ENCODE assay signal across 10 cellular contexts in the genomic region with DNA sequence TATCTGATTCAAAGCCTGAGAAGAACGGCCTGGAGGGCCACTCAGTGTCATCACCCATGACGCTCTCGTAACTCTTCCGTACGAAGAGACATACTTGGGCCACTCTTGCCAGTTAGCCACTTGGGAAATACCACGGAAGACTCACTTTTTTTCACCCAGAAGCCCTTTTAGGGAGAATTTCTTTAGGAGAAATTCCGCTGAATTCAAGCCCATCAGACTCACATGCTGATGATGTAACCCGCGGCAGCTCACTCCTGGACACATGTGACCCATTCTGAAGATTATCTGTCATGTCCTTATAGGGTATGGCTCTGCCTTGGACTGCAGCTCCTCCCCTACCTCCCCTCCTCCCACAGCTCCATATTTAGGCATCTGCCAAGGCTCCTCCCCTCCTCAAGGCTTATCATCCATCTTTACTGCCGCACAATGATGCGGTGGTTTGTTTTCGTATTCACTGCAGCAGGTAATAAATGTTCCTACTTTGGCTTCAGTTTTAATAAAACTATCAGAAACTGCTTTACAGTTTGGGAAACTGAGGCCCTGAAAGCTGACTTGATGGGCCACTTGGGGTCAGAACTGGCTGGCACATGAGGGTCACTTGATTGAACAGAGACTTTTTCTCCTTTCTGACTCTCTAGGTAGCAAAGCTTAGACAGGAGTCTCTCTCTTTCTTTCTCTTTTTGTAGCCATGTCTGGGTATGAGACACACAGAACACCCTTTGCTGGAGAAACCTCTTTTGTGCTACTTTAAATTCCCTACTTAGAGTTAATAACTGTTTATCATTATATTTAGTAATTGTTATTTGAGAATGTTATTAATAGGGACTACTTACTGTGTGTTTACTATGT. TPM values are rescaled to one million over a fixed set of nuclear protein-coding genes. Genes with fewer than 3 reads are reported as not detected.
A peak's percentile ranks its signal among the peaks of the same experiment; 100 is the strongest.
DNase-seq lines count a peak whose midpoint lies in the region; ATAC-seq and TF ChIP-seq lines count a peak whose summit lies in the region.
"Had no signal": no experiment of that assay in that cellular context is flagged by ENCODE, and none has a peak within 500 bp of the region (broad histone marks: within the 10 kb centered on the region; RNA-seq: fewer than 3 reads in every experiment).

No MANE protein-coding gene starts in this region.

- no peaks in the 10 kb centered on the region for H3K9me3 Mint-ChIP-seq in activated naive CD4-positive, alpha-beta T cell treated with anti-CD3 and anti-CD28 coated beads, Interleukin-2, amount 50 U/mL, for 72 hours

- H3K4me3 ChIP-seq in DND-41 (ENCODE audit: low read depth in 1 of 2, low read length in 2 of 2) (no peak overlapping the region), psoas muscle (no peak overlapping the region), hepatocyte (no peak overlapping the region)
- H3K4me3 ChIP-seq: cardiac muscle cell had no signal

- intact Hi-C loops in psoas muscle (cut with DNase I) = no loop called here

- H3K36me3 ChIP-seq in DND-41 (ENCODE audit: insufficient read depth, low read length) (peaks cover 91% of the 10 kb centered on the region), psoas muscle (ENCODE audit: insufficient read depth in 1 of 2, low read depth in 1 of 2) (no peaks in the 10 kb centered on the region), hepatocyte (replicated peaks; ENCODE audit: insufficient read depth, low read depth) (no peaks in the 10 kb centered on the region)
- H3K36me3 ChIP-seq: cardiac muscle cell had no signal

- H3K36me3 Mint-ChIP-seq in activated naive CD4-positive, alpha-beta T cell treated with anti-CD3 and anti-CD28 coated beads, Interleukin-2, amount 50 U/mL, for 72 hours = peaks cover 40 to 68% of the 10 kb centered on the region in 2 donors

- H4K20me1 ChIP-seq in DND-41 (ENCODE audit: insufficient read depth, low read length) = peaks cover 93% of the 10 kb centered on the region
- H4K20me1 ChIP-seq in hepatocyte (ENCODE audit: insufficient read depth, poor library complexity, severe bottlenecking) = no peaks in the 10 kb centered on the region

- H3K9ac ChIP-seq in DND-41 (ENCODE audit: low read depth, low read length) = no peak overlapping the region

- no peak for TF ChIP-seq CTCF in DND-41 (IDR thresholded peaks at IDR 0.05; ENCODE audit: borderline replicate concordance, extremely low read depth, low read length, poor library complexity, severe bottlenecking)
- no peak for TF ChIP-seq CTCF in psoas muscle (IDR thresholded peaks at IDR 0.05)
- no peak for TF ChIP-seq CTCF in hepatocyte (IDR thresholded peaks at IDR 0.05; ENCODE audit: poor library complexity)

- no peaks in the 10 kb centered on the region for H3K27me3 ChIP-seq in DND-41 (ENCODE audit: insufficient read depth, low read length, poor library complexity)
- H3K27me3 ChIP-seq in psoas muscle (ENCODE audit: insufficient read depth in 3 of 3, low read length in 2 of 3) = no peaks in the 10 kb centered on the region
- no peaks in the 10 kb centered on the region for H3K27me3 ChIP-seq in hepatocyte
- H3K27me3 ChIP-seq: cardiac muscle cell had no signal

- H2AFZ ChIP-seq in DND-41 (ENCODE audit: low read depth, low read length) (no peak overlapping the region), hepatocyte (no peak overlapping the region)

- DNase-seq in DND-41 = peak; percentile 31
- peak; percentile 85 for DNase-seq in T-helper 22 cell (ENCODE audit: low read depth)
- DNase-seq in activated naive CD4-positive, alpha-beta T cell treated with anti-CD3 and anti-CD28 coated beads, Interleukin-2, amount 50 U/mL, for 72 hours (ENCODE audit: low spot score in 2 of 2) = peak; percentile 62 to 74
- DNase-seq in stimulated activated CD4-positive, alpha-beta T cell treated with anti-CD3 and anti-CD28 coated beads, Interleukin-15, amount 100 ng/mL, for 48 hours (ENCODE audit: low read depth in 2 of 2) = peak; percentile 73 to 78
- DNase-seq in NCI-H187 (lab: John Stamatoyannopoulos, UW) = no peak
- no peak for DNase-seq in RPMI8226
- no peak for DNase-seq in psoas muscle
- DNase-seq in hepatocyte (ENCODE audit: low spot score) = no peak
- DNase-seq: Karpas-422 had no signal

- WGBS in psoas muscle, 3 donors = 84 to 90% (median 87%) methylated on average over 12 of the region's 12 CpGs
- 87% methylated on average over 12 of the region's 12 CpGs for WGBS in hepatocyte (ENCODE audit: low lambda C conversion rate, missing lambda C conversion rate)

- H3K27ac Mint-ChIP-seq in activated naive CD4-positive, alpha-beta T cell treated with anti-CD3 and anti-CD28 coated beads, Interleukin-2, amount 50 U/mL, for 72 hours = peak overlapping the region; percentile 94 to 97

- no peak overlapping the region for H3K4me2 ChIP-seq in DND-41 (ENCODE audit: insufficient read depth, low read length)
- no peak overlapping the region for H3K4me2 ChIP-seq in hepatocyte

- ATAC-seq in DND-41 (ENCODE audit: insufficient read depth, low read depth) = peak; percentile 71
- ATAC-seq in activated naive CD4-positive, alpha-beta T cell treated with anti-CD3 and anti-CD28 coated beads, Interleukin-2, amount 50 U/mL, for 72 hours = peak; percentile 94 to 96
- ATAC-seq in psoas muscle = no peak

- H3K9me3 ChIP-seq in DND-41 (ENCODE audit: insufficient read depth, low read length, severe bottlenecking) = no peaks in the 10 kb centered on the region
- H3K9me3 ChIP-seq in psoas muscle = no peaks in the 10 kb centered on the region
- no peaks in the 10 kb centered on the region for H3K9me3 ChIP-seq in hepatocyte (ENCODE audit: low read depth)

- peak overlapping the region; percentile 41; the same call in 1 of the 2 replicates for H3K27ac ChIP-seq in DND-41 (ENCODE audit: low read length)
- no peak overlapping the region for H3K27ac ChIP-seq in psoas muscle
- no peak overlapping the region for H3K27ac ChIP-seq in hepatocyte
- H3K27ac ChIP-seq: cardiac muscle cell had no signal

- H3K79me2 ChIP-seq in DND-41 (ENCODE audit: insufficient read depth, low read length) (peaks cover 100% of the 10 kb centered on the region), hepatocyte (no peaks in the 10 kb centered on the region)

- peaks cover 35% of the 10 kb centered on the region for H3K4me1 ChIP-seq in DND-41 (ENCODE audit: insufficient read depth, low read length)
- no peaks in the 10 kb centered on the region for H3K4me1 ChIP-seq in psoas muscle
- peaks cover 4% of the 10 kb centered on the region for H3K4me1 ChIP-seq in hepatocyte (ENCODE audit: insufficient read depth)

- no peaks in the 10 kb centered on the region for H3K9me2 ChIP-seq in hepatocyte (replicated peaks; ENCODE audit: insufficient read depth)

RNA-seq across cellular contexts. Expression of a gene that starts 42.1 kb away (rescaled TPM):
- 10 to 100 TPM; 81.2 to 82.9 TPM for total RNA-seq in activated naive CD4-positive, alpha-beta T cell treated with anti-CD3 and anti-CD28 coated beads, Interleukin-2, amount 50 U/mL, for 72 hours
- total RNA-seq in psoas muscle = under 1 TPM in 3 of 4 donors, not detected in 1; 0.23 to 0.68 (median 0.30) TPM
- polyA plus RNA-seq in psoas muscle = under 1 TPM; 0.04 to 0.15 (median 0.13) TPM
- total RNA-seq in hepatocyte = 0.36 TPM in 1 of 2 replicates, not detected in the other
- not detected in 2 replicates for polyA plus RNA-seq in hepatocyte
- total RNA-seq: cardiac muscle cell had no signal
- polyA plus RNA-seq: cardiac muscle cell had no signal

Comparison
In these comparisons a context has a peak if more than half of its experiments do, and no peak if none do; other contexts are left out.
1. ATAC-seq: peak in DND-41 (single experiment) and activated naive CD4-positive, alpha-beta T cell treated with anti-CD3 and anti-CD28 coated beads, Interleukin-2, amount 50 U/mL, for 72 hours (2 of 2); none in psoas muscle (0 of 4).
2. DNase-seq: peak in DND-41 (single experiment), T-helper 22 cell (single experiment), activated naive CD4-positive, alpha-beta T cell treated with anti-CD3 and anti-CD28 coated beads, Interleukin-2, amount 50 U/mL, for 72 hours (2 of 2) and stimulated activated CD4-positive, alpha-beta T cell treated with anti-CD3 and anti-CD28 coated beads, Interleukin-15, amount 100 ng/mL, for 48 hours (2 of 2); none in NCI-H187 (0 of 2), RPMI8226 (single experiment), psoas muscle (0 of 2) and hepatocyte (single experiment).
3. RNA of a gene that starts 42.1 kb away (total RNA-seq): 81.2 to 82.9 TPM in activated naive CD4-positive, alpha-beta T cell treated with anti-CD3 and anti-CD28 coated beads, Interleukin-2, amount 50 U/mL, for 72 hours; 0.23 to 0.68 TPM in psoas muscle and 0.36 TPM in hepatocyte; every median in the first group is over 10 times any median in the second.